9 cellular contexts compared by ENCODE assay signal in genomic region chr10:14904316-14904732, GRCh38. TPM values are rescaled to one million over a fixed set of nuclear protein-coding genes. Genes with fewer than 3 reads are reported as not detected.
DNase-seq lines count a peak whose midpoint lies in the region; ATAC-seq lines count a peak whose summit lies in the region.
"Had no signal": no experiment of that assay in that cellular context is flagged by ENCODE, and none has a peak within 500 bp of the region (broad histone marks: within the 10 kb centered on the region; RNA-seq: fewer than 3 reads in every experiment).

No MANE protein-coding gene starts in this region.

- in situ Hi-C loops in KBM-7 (cut with MboI; ENCODE audit: low pct_unique_long_range_greater_than_20kb, low sequenced_read_pairs): no loop called here

- peak; percentile 55 for ATAC-seq in stimulated activated naive CD8-positive, alpha-beta T cell treated with anti-CD3 and anti-CD28 coated beads, Interleukin-15, amount 100 ng/mL, for 72 hours
- ATAC-seq in stimulated activated naive CD8-positive, alpha-beta T cell treated with anti-CD3 and anti-CD28 coated beads, Interleukin-15, Interleukin-2, amounts not matched to agents 100 U/mL and 50 U/mL, for 24 hours: no peak
- ATAC-seq in left colon: peak; percentile 65
- no peak for ATAC-seq in left cardiac atrium
- ATAC-seq in HG03342 (IDR thresholded peaks at IDR 0.05; ENCODE audit: unreplicated experiment): no peak

- H3K4me1 Mint-ChIP-seq in stimulated activated naive CD8-positive, alpha-beta T cell treated with anti-CD3 and anti-CD28 coated beads, Interleukin-15, amount 100 ng/mL, for 72 hours: no peaks in the 10 kb centered on the region

- no peaks in the 10 kb centered on the region for H3K27me3 Mint-ChIP-seq in stimulated activated naive CD8-positive, alpha-beta T cell treated with anti-CD3 and anti-CD28 coated beads, Interleukin-15, amount 100 ng/mL, for 72 hours

- H3K27ac Mint-ChIP-seq in stimulated activated naive CD8-positive, alpha-beta T cell treated with anti-CD3 and anti-CD28 coated beads, Interleukin-15, amount 100 ng/mL, for 72 hours: no peak overlapping the region

- DNase-seq in stimulated activated naive CD8-positive, alpha-beta T cell treated with anti-CD3 and anti-CD28 coated beads, Interleukin-15, amount 100 ng/mL, for 72 hours: no peak
- no peak for DNase-seq in stimulated activated naive CD8-positive, alpha-beta T cell treated with anti-CD3 and anti-CD28 coated beads, Interleukin-15, Interleukin-2, amounts not matched to agents 100 U/mL and 50 U/mL, for 24 hours
- peak; percentile 63 for DNase-seq in KBM-7
- peak; percentile 50 for DNase-seq in amniotic epithelial cell (ENCODE audit: low read depth)
- no peak for DNase-seq in left colon
- no peak for DNase-seq in epidermal melanocyte (ENCODE audit: insufficient read length, low spot score)
- DNase-seq in left cardiac atrium: no peak

- intact Hi-C loops in left colon (cut with DNase I, micrococcal nuclease) (no loop called here), left cardiac atrium (cut with DNase I) (no loop called here)

- peaks cover 0 to 3% of the 10 kb centered on the region in 2 donors for H3K9me3 Mint-ChIP-seq in stimulated activated naive CD8-positive, alpha-beta T cell treated with anti-CD3 and anti-CD28 coated beads, Interleukin-15, amount 100 ng/mL, for 72 hours

- no peak overlapping the region for H3K4me3 Mint-ChIP-seq in stimulated activated naive CD8-positive, alpha-beta T cell treated with anti-CD3 and anti-CD28 coated beads, Interleukin-15, amount 100 ng/mL, for 72 hours

RNA-seq across cellular contexts. Expression of gene SUV39H2, which starts 25.7 kb away (rescaled TPM):
- total RNA-seq in left colon (1 to 10 TPM; 5.6 to 7.9 TPM), left cardiac atrium (1 to 10 TPM; 6.4 to 7.6 TPM)

RNA-seq across cellular contexts. Expression of gene DCLRE1C, which starts 49.6 kb away (rescaled TPM):
- total RNA-seq in left colon (10 to 100 TPM; 10.3 to 13.7 TPM), left cardiac atrium (1 to 10 TPM; 3.9 to 5.4 TPM)

RNA-seq across cellular contexts. Expression of gene MEIG1, which starts 54.9 kb away (rescaled TPM):
- total RNA-seq in left colon (not detected), left cardiac atrium (not detected)
- total RNA-seq: temporal lobe had no signal

Comparison
In these comparisons a context has a peak if more than half of its experiments do, and no peak if none do; other contexts are left out.
1. ATAC-seq: peak in stimulated activated naive CD8-positive, alpha-beta T cell treated with anti-CD3 and anti-CD28 coated beads, Interleukin-15, amount 100 ng/mL, for 72 hours (single experiment) and left colon (single experiment); none in stimulated activated naive CD8-positive, alpha-beta T cell treated with anti-CD3 and anti-CD28 coated beads, Interleukin-15, Interleukin-2, amounts not matched to agents 100 U/mL and 50 U/mL, for 24 hours (single experiment), left cardiac atrium (0 of 2) and HG03342 (single experiment).
2. DNase-seq: peak in KBM-7 (single experiment) and amniotic epithelial cell (single experiment); none in stimulated activated naive CD8-positive, alpha-beta T cell treated with anti-CD3 and anti-CD28 coated beads, Interleukin-15, amount 100 ng/mL, for 72 hours (0 of 2), stimulated activated naive CD8-positive, alpha-beta T cell treated with anti-CD3 and anti-CD28 coated beads, Interleukin-15, Interleukin-2, amounts not matched to agents 100 U/mL and 50 U/mL, for 24 hours (single experiment), left colon (0 of 2), epidermal melanocyte (single experiment) and left cardiac atrium (single experiment).